ENCODE assay signal across 30 cellular contexts in the genomic region with DNA sequence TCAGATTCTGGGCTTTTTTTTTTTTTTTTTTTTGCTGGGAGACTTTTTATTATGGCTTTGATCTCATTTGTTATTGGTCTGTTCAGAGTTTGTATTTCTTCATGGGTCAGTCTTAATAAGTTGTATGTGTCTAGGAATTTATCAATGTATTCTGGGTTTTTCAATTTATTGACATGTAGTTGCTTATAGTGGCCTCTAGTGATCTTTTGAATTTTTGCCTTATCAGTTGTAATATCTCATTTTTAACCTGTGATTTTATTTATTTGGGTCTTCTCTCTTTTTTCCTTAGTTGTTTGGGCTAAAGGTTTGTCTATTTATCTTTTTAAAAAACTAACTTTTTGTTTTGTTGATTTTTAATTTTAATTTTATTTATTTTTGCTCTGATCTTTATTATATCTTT. TPM values are rescaled to one million over a fixed set of nuclear protein-coding genes. Genes with fewer than 3 reads are reported as not detected.
"Had no signal": no experiment of that assay in that cellular context is flagged by ENCODE, and none has a peak within 500 bp of the region (broad histone marks: within the 10 kb centered on the region; RNA-seq: fewer than 3 reads in every experiment).

No MANE protein-coding gene starts in this region.

- H3K4me3 Mint-ChIP-seq: naive B cell; nephron; stimulated activated naive B cell treated with anti-CD40 and anti-IgM and Interleukin-4, amounts not matched to agents 10 μg/mL and 1 μg/mL and 100 μg/mL, for 72 hours; stimulated activated naive CD8-positive, alpha-beta T cell treated with anti-CD3 and anti-CD28 coated beads, Interleukin-15, amount 100 ng/mL, for 72 hours had no signal

- H2AFZ ChIP-seq: hepatocyte had no signal

- H3K9me3 ChIP-seq: neutrophil, testis, upper lobe of right lung had no signal

- H3K4me1 ChIP-seq: spleen, testis, tibial nerve, upper lobe of right lung had no signal

- ATAC-seq: esophagus mucosa; left colon; left ventricle myocardium superior; sciatic nerve; stimulated activated naive B cell treated with anti-CD40 and anti-IgM and Interleukin-4, amounts not matched to agents 10 μg/mL and 1 μg/mL and 100 μg/mL, for 72 hours; stimulated activated naive CD8-positive, alpha-beta T cell treated with anti-CD3 and anti-CD28 coated beads, Interleukin-15, amount 100 ng/mL, for 72 hours; upper lobe of right lung had no signal

- H3K36me3 ChIP-seq: neutrophil, spleen, tibial nerve, upper lobe of right lung had no signal

- H3K4me2 ChIP-seq: hepatocyte had no signal

- FAIRE-seq: endometrium had no signal

- H3K27ac ChIP-seq: coronary artery, hepatocyte, neutrophil, spleen, testis, tibial nerve, upper lobe of right lung had no signal

- H3K27ac Mint-ChIP-seq: nephron; stimulated activated naive B cell treated with anti-CD40 and anti-IgM and Interleukin-4, amounts not matched to agents 10 μg/mL and 1 μg/mL and 100 μg/mL, for 72 hours; stimulated activated naive CD8-positive, alpha-beta T cell treated with anti-CD3 and anti-CD28 coated beads, Interleukin-15, amount 100 ng/mL, for 72 hours had no signal

- H3K27me3 ChIP-seq: hepatocyte, neutrophil, spleen, testis, tibial nerve, upper lobe of right lung had no signal

- H3K4me1 Mint-ChIP-seq: naive B cell; nephron; stimulated activated naive B cell treated with anti-CD40 and anti-IgM and Interleukin-4, amounts not matched to agents 10 μg/mL and 1 μg/mL and 100 μg/mL, for 72 hours; stimulated activated naive CD8-positive, alpha-beta T cell treated with anti-CD3 and anti-CD28 coated beads, Interleukin-15, amount 100 ng/mL, for 72 hours had no signal

- H3K36me3 Mint-ChIP-seq: stimulated activated naive B cell treated with anti-CD40 and anti-IgM and Interleukin-4, amounts not matched to agents 10 μg/mL and 1 μg/mL and 100 μg/mL, for 72 hours had no signal

- H3K79me2 ChIP-seq: hepatocyte had no signal

- H3K27me3 Mint-ChIP-seq: stimulated activated naive CD8-positive, alpha-beta T cell treated with anti-CD3 and anti-CD28 coated beads, Interleukin-15, amount 100 ng/mL, for 72 hours had no signal

- DNase-seq: cerebellar nuclear complex; effector CD4-positive, alpha-beta T cell; foreskin fibroblast; head of caudate nucleus; left colon; left ventricle myocardium superior; mesendoderm; naive B cell; spleen; stimulated activated CD4-positive, alpha-beta T cell treated with anti-CD3 and anti-CD28 coated beads, Interleukin-15, amount 100 ng/mL, for 24 hours; stimulated activated CD4-positive, alpha-beta T cell treated with anti-CD3 and anti-CD28 coated beads, Interleukin-1b, Interleukin-23, amount 100 ng/mL, for 48 hours; stimulated activated CD4-positive, alpha-beta T cell treated with anti-CD3 and anti-CD28 coated beads, Interleukin-4, amount 100 ng/mL, for 24 hours; stimulated activated naive B cell treated with anti-CD40 and anti-IgM and Interleukin-4, amounts not matched to agents 10 μg/mL and 1 μg/mL and 100 μg/mL, for 72 hours; stimulated activated naive CD8-positive, alpha-beta T cell treated with anti-CD3 and anti-CD28 coated beads, Interleukin-15, amount 100 ng/mL, for 72 hours; testis; upper lobe of right lung had no signal

- H3K4me3 ChIP-seq: coronary artery, hepatocyte, lung, spleen, testis, tibial nerve, upper lobe of right lung had no signal

RNA-seq across cellular contexts. Expression of gene CCDC198, which starts 57.7 kb away (rescaled TPM):
- total RNA-seq: dermis microvascular lymphatic vessel endothelial cell, esophagus mucosa, left colon, left ventricle myocardium superior, lung, osteoblast, pulmonary artery endothelial cell, sciatic nerve, skeletal muscle tissue, spleen, subcutaneous adipose tissue, testis, upper lobe of right lung had no signal
- polyA plus RNA-seq: lung, spleen had no signal
